In the genomic region with DNA sequence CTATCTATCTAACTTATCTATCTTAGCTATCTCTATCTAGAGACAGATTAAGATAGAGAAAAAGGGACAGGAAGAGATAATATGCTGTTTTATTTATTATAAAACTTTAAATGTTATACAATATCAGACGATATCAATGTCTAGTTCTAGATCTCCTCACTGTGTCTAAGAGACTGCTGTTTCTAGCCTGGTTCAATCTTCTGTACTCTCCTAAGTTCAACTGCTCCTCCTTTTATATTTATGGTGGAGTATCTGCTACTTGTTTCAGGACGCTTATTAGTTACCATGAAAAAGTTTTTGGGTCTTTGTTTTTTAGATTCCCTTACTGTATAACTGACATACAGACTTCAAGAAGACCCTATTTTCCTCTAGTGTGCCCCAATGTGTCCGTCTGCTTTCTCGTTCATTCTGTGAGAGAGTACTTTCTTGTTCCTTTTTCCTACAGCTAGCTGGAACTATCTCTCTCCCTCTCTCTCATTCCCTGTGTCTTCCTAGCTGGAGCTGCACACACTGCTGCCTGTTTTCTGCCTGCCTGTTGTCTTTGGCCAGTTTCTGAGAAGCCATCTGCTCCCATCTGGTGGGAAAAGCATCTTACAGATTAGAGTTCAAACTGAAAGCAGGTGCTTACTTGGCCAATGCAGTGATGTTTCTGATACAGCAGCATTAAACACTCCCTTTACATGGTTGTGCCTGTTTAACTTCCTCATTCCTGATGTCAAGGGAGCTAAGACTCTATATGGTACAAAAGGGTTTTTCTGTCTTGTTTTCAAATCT, we compare ENCODE assay signal across 10 cellular contexts. TPM values are rescaled to one million over a fixed set of nuclear protein-coding genes. Genes with fewer than 3 reads are reported as not detected.
DNase-seq lines count a peak whose midpoint lies in the region; ATAC-seq, FAIRE-seq and TF ChIP-seq lines count a peak whose summit lies in the region.
"Had no signal": no experiment of that assay in that cellular context is flagged by ENCODE, and none has a peak within 500 bp of the region (broad histone marks: within the 10 kb centered on the region; RNA-seq: fewer than 3 reads in every experiment).

No MANE protein-coding gene starts in this region.

- H3K4me2 ChIP-seq in astrocyte (ENCODE audit: low read length): no peak overlapping the region

- in situ Hi-C loops in GM13977 (cut with MboI; ENCODE audit: low pct_unique_long_range_greater_than_20kb, low sequenced_read_pairs, unreplicated experiment): no loop called here
- in situ Hi-C loops in GM13976 (cut with MboI; ENCODE audit: low sequenced_read_pairs, unreplicated experiment): loop anchor here (25.0 kb wide), 1 partner anchor 624 kb away; no protein-coding TSS in a partner anchor

- H3K27me3 Mint-ChIP-seq in astrocyte (ENCODE audit: low read depth, unreplicated experiment): no peaks in the 10 kb centered on the region

- no peaks in the 10 kb centered on the region for H3K9me3 Mint-ChIP-seq in astrocyte (ENCODE audit: unreplicated experiment)

- no peaks in the 10 kb centered on the region for H3K36me3 Mint-ChIP-seq in astrocyte (ENCODE audit: low read depth, unreplicated experiment)

- DNase-seq in GM12865 (ENCODE audit: low read depth) (peak; percentile 14), NAMALWA (ENCODE audit: low spot score) (peak; percentile 48), astrocyte (ENCODE audit: low read depth) (no peak), superior temporal gyrus (ENCODE audit: extremely low spot score) (peak; percentile 34), GM13977 (ENCODE audit: low spot score) (no peak), GM13976 (ENCODE audit: low spot score) (no peak), NCI-H2081 treated with DMSO at 0.1 percent for 48 hours (lab: John Stamatoyannopoulos, UW) (no peak)

- TF ChIP-seq CTCF in GM12865 (IDR thresholded peaks at IDR 0.05; ENCODE audit: insufficient read depth, low read depth, low read length, missing control alignments): no peak
- no peak for TF ChIP-seq CTCF in astrocyte (IDR thresholded peaks at IDR 0.05; ENCODE audit: insufficient read depth, low read depth, low read length)
- no peak for TF ChIP-seq CTCF in GM13977 (IDR thresholded peaks at IDR 0.05; ENCODE audit: extremely low read depth, insufficient read depth, missing control alignments)
- no peak for TF ChIP-seq CTCF in GM13976 (IDR thresholded peaks at IDR 0.05; ENCODE audit: borderline replicate concordance, control extremely low read depth, extremely low read depth, insufficient read depth, missing control alignments)

- no peaks in the 10 kb centered on the region for H3K9me3 ChIP-seq in astrocyte (ENCODE audit: insufficient read depth, low read depth, low read length)

- H3K4me1 Mint-ChIP-seq in astrocyte (ENCODE audit: low read depth, unreplicated experiment): peaks cover 5% of the 10 kb centered on the region

- ATAC-seq in GM21619 (IDR thresholded peaks at IDR 0.05; ENCODE audit: unreplicated experiment): peak; percentile 63

- H3K4me3 ChIP-seq in GM12865 (ENCODE audit: low read depth, low read length): no peak overlapping the region
- H3K4me3 ChIP-seq in astrocyte (ENCODE audit: insufficient read depth, low read depth, low read length): no peak overlapping the region
- H3K4me3 ChIP-seq: cardiac muscle cell, skin epidermis had no signal

- H3K9ac ChIP-seq in astrocyte (ENCODE audit: low read length): no peak overlapping the region

- H2AFZ ChIP-seq in astrocyte (ENCODE audit: low read depth, low read length): peak overlapping the region; percentile 38

- H3K27me3 ChIP-seq in astrocyte (ENCODE audit: insufficient read depth, low read length): peaks cover 9% of the 10 kb centered on the region
- H3K27me3 ChIP-seq: cardiac muscle cell had no signal

- no peaks in the 10 kb centered on the region for H3K4me1 ChIP-seq in astrocyte (ENCODE audit: insufficient read depth, low read length)

- no peaks in the 10 kb centered on the region for H3K79me2 ChIP-seq in astrocyte (ENCODE audit: insufficient read depth, low read length)

- H3K27ac Mint-ChIP-seq in astrocyte (ENCODE audit: unreplicated experiment): no peak overlapping the region

- no peak overlapping the region for H3K4me3 Mint-ChIP-seq in astrocyte (ENCODE audit: unreplicated experiment)

- no peaks in the 10 kb centered on the region for H4K20me1 ChIP-seq in astrocyte (ENCODE audit: insufficient read depth, low read length)

- no peak overlapping the region for H3K27ac ChIP-seq in astrocyte (ENCODE audit: low read depth, low read length)
- H3K27ac ChIP-seq: cardiac muscle cell had no signal

- H3K36me3 ChIP-seq in astrocyte (ENCODE audit: insufficient read depth, low read length): no peaks in the 10 kb centered on the region
- H3K36me3 ChIP-seq: cardiac muscle cell had no signal

- no peak for FAIRE-seq in astrocyte (lab: Jason Lieb, UNC)

RNA-seq across cellular contexts. Expression of a gene that starts 49.4 kb away (rescaled TPM):
- total RNA-seq in astrocyte: 34.6 and 47.0 TPM in 2 replicates

Comparison
In these comparisons a context has a peak if more than half of its experiments do, and no peak if none do; other contexts are left out.
1. DNase-seq: peak in GM12865 (single experiment), NAMALWA (single experiment) and superior temporal gyrus (single experiment); none in astrocyte (single experiment), GM13977 (single experiment), GM13976 (single experiment) and NCI-H2081 treated with DMSO at 0.1 percent for 48 hours (single experiment).